In genomic region chrX:105653891-105654290, GRCh38 we compare ENCODE assay signal across 24 cellular contexts.
A peak's percentile ranks its signal among the peaks of the same experiment; 100 is the strongest.
DNase-seq lines count a peak whose midpoint lies in the region; ATAC-seq and TF ChIP-seq lines count a peak whose summit lies in the region.
"Had no signal": no experiment of that assay in that cellular context is flagged by ENCODE, and none has a peak within 500 bp of the region (broad histone marks: within the 10 kb centered on the region; RNA-seq: fewer than 3 reads in every experiment).

No MANE protein-coding gene starts in this region.

- no peak overlapping the region for H2AFZ ChIP-seq in mammary epithelial cell (ENCODE audit: low read depth, low read length)
- H2AFZ ChIP-seq: GM23248 had no signal

- peaks cover 45% of the 10 kb centered on the region for H3K27me3 Mint-ChIP-seq in MCF 10A (ENCODE audit: insufficient read depth, unreplicated experiment)
- no peaks in the 10 kb centered on the region for H3K27me3 Mint-ChIP-seq in T-helper 17 cell
- no peaks in the 10 kb centered on the region for H3K27me3 Mint-ChIP-seq in activated T-helper 1 cell treated with anti-CD3 and anti-CD28 coated beads, Interleukin-12 subunit alpha, Interleukin-12 subunit beta, Interleukin-2, Interleukin-4 antibody, amounts not matched to agents 30 ng/mL and 10 ng/mL and 1 ng/mL, durations not matched to agents 14 hours and 24 hours and 36 hours (ENCODE audit: insufficient read depth)

- no peak overlapping the region for H3K4me2 ChIP-seq in mammary epithelial cell (ENCODE audit: insufficient read depth, low read depth, low read length)

- H3K4me1 Mint-ChIP-seq in MCF 10A (ENCODE audit: insufficient read depth, unreplicated experiment) = no peaks in the 10 kb centered on the region
- no peaks in the 10 kb centered on the region for H3K4me1 Mint-ChIP-seq in T-helper 17 cell
- H3K4me1 Mint-ChIP-seq in activated T-helper 1 cell treated with anti-CD3 and anti-CD28 coated beads, Interleukin-12 subunit alpha, Interleukin-12 subunit beta, Interleukin-2, Interleukin-4 antibody, amounts not matched to agents 30 ng/mL and 10 ng/mL and 1 ng/mL, durations not matched to agents 14 hours and 24 hours and 36 hours (ENCODE audit: low read depth) = no peaks in the 10 kb centered on the region
- H3K4me1 Mint-ChIP-seq: H9 had no signal

- BruUV-seq in mammary epithelial cell (replicated peaks; lab: Mats Ljungman, UMichigan) (no TSS peak), MCF 10A (replicated peaks; lab: Mats Ljungman, UMichigan) (no TSS peak)

- H3K27ac Mint-ChIP-seq in MCF 10A (ENCODE audit: low read depth, unreplicated experiment) (no peak overlapping the region), T-helper 17 cell (no peak overlapping the region)
- no peak overlapping the region for H3K27ac Mint-ChIP-seq in activated T-helper 1 cell treated with anti-CD3 and anti-CD28 coated beads, Interleukin-12 subunit alpha, Interleukin-12 subunit beta, Interleukin-2, Interleukin-4 antibody, amounts not matched to agents 30 ng/mL and 10 ng/mL and 1 ng/mL, durations not matched to agents 14 hours and 24 hours and 36 hours
- H3K27ac Mint-ChIP-seq: H9 had no signal

- dilution Hi-C loops in mammary epithelial cell (cut with HindIII; ENCODE audit: low sequenced_read_pairs) = no loop called here

- no peak overlapping the region for H3K4me3 Mint-ChIP-seq in MCF 10A (ENCODE audit: unreplicated experiment)
- no peak overlapping the region for H3K4me3 Mint-ChIP-seq in T-helper 17 cell
- no peak overlapping the region for H3K4me3 Mint-ChIP-seq in activated T-helper 1 cell treated with anti-CD3 and anti-CD28 coated beads, Interleukin-12 subunit alpha, Interleukin-12 subunit beta, Interleukin-2, Interleukin-4 antibody, amounts not matched to agents 30 ng/mL and 10 ng/mL and 1 ng/mL, durations not matched to agents 14 hours and 24 hours and 36 hours
- H3K4me3 Mint-ChIP-seq: H9 had no signal

- in situ Hi-C loops in mammary epithelial cell (cut with MboI; ENCODE audit: low sequenced_read_pairs in 2 of 2) = no loop called here

- H3K79me2 ChIP-seq in mammary epithelial cell (ENCODE audit: insufficient read depth, low read length) = no peaks in the 10 kb centered on the region

- no peaks in the 10 kb centered on the region for H3K36me3 ChIP-seq in mammary epithelial cell (ENCODE audit: insufficient read depth, low read length)
- H3K36me3 ChIP-seq: Peyer's patch had no signal

- 49% methylated on average over 2 of the region's 2 CpGs for WGBS in mammary epithelial cell (ENCODE audit: low coverage, missing lambda C conversion rate)

- no peaks in the 10 kb centered on the region for H3K9me3 Mint-ChIP-seq in MCF 10A (ENCODE audit: unreplicated experiment)
- no peaks in the 10 kb centered on the region for H3K9me3 Mint-ChIP-seq in activated T-helper 1 cell treated with anti-CD3 and anti-CD28 coated beads, Interleukin-12 subunit alpha, Interleukin-12 subunit beta, Interleukin-2, Interleukin-4 antibody, amounts not matched to agents 30 ng/mL and 10 ng/mL and 1 ng/mL, durations not matched to agents 14 hours and 24 hours and 36 hours

- CTCF ChIA-PET in mammary epithelial cell (lab: Charles Lee; ENCODE audit: low non-redundant PET) (no interaction called here), MCF 10A (lab: Yijun Ruan, JAX) (no interaction called here)

- TF ChIP-seq CTCF in mammary epithelial cell (conservative IDR thresholded peaks at IDR 0.05 in 1 of 2, IDR thresholded peaks at IDR 0.05 in 1 of 2; ENCODE audit: extremely low read depth in 1 of 2, insufficient read depth in 1 of 2, low read depth in 1 of 2, low read length in 2 of 2) = no peak
- TF ChIP-seq CTCF in MCF 10A (IDR thresholded peaks at IDR 0.05; ENCODE audit: unreplicated experiment) = no peak
- TF ChIP-seq CTCF in choroid plexus epithelial cell (conservative IDR thresholded peaks at IDR 0.05; ENCODE audit: low read depth, low read length) = no peak

- peaks cover 2% of the 10 kb centered on the region for H3K27me3 ChIP-seq in mammary epithelial cell (ENCODE audit: insufficient read depth, low read length)
- H3K27me3 ChIP-seq: Peyer's patch had no signal

- H3K4me1 ChIP-seq in mammary epithelial cell (ENCODE audit: insufficient read depth, low read length) = no peaks in the 10 kb centered on the region
- H3K4me1 ChIP-seq: Peyer's patch had no signal

- POLR2A ChIA-PET in MCF 10A (lab: Yijun Ruan, JAX) = no interaction called here

- no peak for ATAC-seq in T-helper 17 cell
- no peak for ATAC-seq in left lobe of liver
- ATAC-seq: SK-N-SH treated with all-trans-retinoic acid at 6 μM for 48 hours had no signal

- no peaks in the 10 kb centered on the region for H3K9me3 ChIP-seq in mammary epithelial cell (replicated peaks; ENCODE audit: insufficient read depth, low read length)
- H3K9me3 ChIP-seq in T-helper 17 cell (ENCODE audit: control insufficient read depth, low read length, poor library complexity, severe bottlenecking) = no peaks in the 10 kb centered on the region
- H3K9me3 ChIP-seq: Peyer's patch had no signal

- H3K4me3 ChIP-seq in mammary epithelial cell (replicated peaks in 1 of 3; ENCODE audit: insufficient read depth in 1 of 3, low read depth in 2 of 3, low read length in 3 of 3) = no peak overlapping the region
- no peak overlapping the region for H3K4me3 ChIP-seq in choroid plexus epithelial cell (ENCODE audit: low read depth, low read length)
- H3K4me3 ChIP-seq: GM23248, Peyer's patch had no signal

- no peak overlapping the region for H3K9ac ChIP-seq in mammary epithelial cell (ENCODE audit: insufficient read depth, low read length)
- H3K9ac ChIP-seq: GM23248 had no signal

- no peaks in the 10 kb centered on the region for H4K20me1 ChIP-seq in mammary epithelial cell (ENCODE audit: insufficient read depth, low read length)

- H3K36me3 Mint-ChIP-seq in MCF 10A (ENCODE audit: insufficient read depth, unreplicated experiment) (no peaks in the 10 kb centered on the region), T-helper 17 cell (ENCODE audit: low read depth) (no peaks in the 10 kb centered on the region)
- no peaks in the 10 kb centered on the region for H3K36me3 Mint-ChIP-seq in activated T-helper 1 cell treated with anti-CD3 and anti-CD28 coated beads, Interleukin-12 subunit alpha, Interleukin-12 subunit beta, Interleukin-2, Interleukin-4 antibody, amounts not matched to agents 30 ng/mL and 10 ng/mL and 1 ng/mL, durations not matched to agents 14 hours and 24 hours and 36 hours (ENCODE audit: low read depth)

- intact Hi-C loops in mammary epithelial cell (cut with micrococcal nuclease) = no loop called here
- intact Hi-C loops in MCF 10A (cut with micrococcal nuclease) = no loop called here
- intact Hi-C loops in activated T-helper 1 cell treated with anti-CD3 and anti-CD28 coated beads, Interleukin-12 subunit alpha, Interleukin-12 subunit beta, Interleukin-2, Interleukin-4 antibody, amounts not matched to agents 30 ng/mL and 10 ng/mL and 1 ng/mL, durations not matched to agents 14 hours and 24 hours and 36 hours (cut with micrococcal nuclease) = no loop called here

- peak; percentile 12 for DNase-seq in mammary epithelial cell
- DNase-seq in MCF 10A (ENCODE audit: unreplicated experiment) = no peak
- peak; percentile 59 for DNase-seq in choroid plexus epithelial cell (ENCODE audit: low read depth)
- DNase-seq in myocyte (ENCODE audit: low read depth) = peak; percentile 36
- DNase-seq in T-helper 17 cell = no peak
- no peak for DNase-seq in activated T-helper 1 cell treated with anti-CD3 and anti-CD28 coated beads, Interleukin-12 subunit alpha, Interleukin-12 subunit beta, Interleukin-2, Interleukin-4 antibody, amounts not matched to agents 30 ng/mL and 10 ng/mL and 1 ng/mL, durations not matched to agents 14 hours and 24 hours and 36 hours (ENCODE audit: low spot score)
- DNase-seq in LoVo (ENCODE audit: low spot score) = no peak
- DNase-seq in left lobe of liver (ENCODE audit: low spot score) = no peak
- DNase-seq: EL, GM23248, H9, KG1, MV-4-11, NCI-H1105 treated with DMSO at 0.1 percent for 48 hours, NCI-H2081, NCI-H2171, NCI-H345, NCI-H524 treated with DMSO at 0.1 percent for 48 hours, NCI-H82, Peyer's patch had no signal

- no peak overlapping the region for H3K27ac ChIP-seq in mammary epithelial cell (ENCODE audit: insufficient read depth, low read depth, low read length)
- H3K27ac ChIP-seq: 22Rv1, C4-2B, GM23248, HL-60, Peyer's patch had no signal

Comparison
In these comparisons a context has a peak if more than half of its experiments do, and no peak if none do; other contexts are left out.
1. DNase-seq: peak in mammary epithelial cell (single experiment), choroid plexus epithelial cell (single experiment) and myocyte (single experiment); none in MCF 10A (single experiment), T-helper 17 cell (0 of 3), activated T-helper 1 cell treated with anti-CD3 and anti-CD28 coated beads, Interleukin-12 subunit alpha, Interleukin-12 subunit beta, Interleukin-2, Interleukin-4 antibody, amounts not matched to agents 30 ng/mL and 10 ng/mL and 1 ng/mL, durations not matched to agents 14 hours and 24 hours and 36 hours (single experiment), LoVo (single experiment) and left lobe of liver (single experiment).